8 cellular contexts compared by ENCODE assay signal in genomic region chr6:16238057-16238657, GRCh38. TPM values are rescaled to one million over a fixed set of nuclear protein-coding genes. Genes with fewer than 3 reads are reported as not detected.
DNase-seq lines count a peak whose midpoint lies in the region; ATAC-seq and TF ChIP-seq lines count a peak whose summit lies in the region.

Gene GMPR (plus strand): TSS chr6:16238587. CDS start chr6:16238694, 107 bp downstream.

- peak within 1 kb of the TSS; percentile 84 for H3K4me3 Mint-ChIP-seq in activated naive CD8-positive, alpha-beta T cell treated with anti-CD3 and anti-CD28 coated beads for 36 hours

- no peak within 1 kb of the TSS for H3K23ac ChIP-seq in trophoblast cell (ENCODE audit: low read length)

- H3K27me3 ChIP-seq in trophoblast cell (ENCODE audit: insufficient read depth, low read length) (no peaks in the 10 kb centered on the region), upper lobe of left lung (no peaks in the 10 kb centered on the region)

- peak within 1 kb of the TSS; percentile 65 for H2AK5ac ChIP-seq in trophoblast cell (ENCODE audit: low read length)

- TF ChIP-seq CTCF in AG04449 (IDR thresholded peaks at IDR 0.05; ENCODE audit: insufficient read depth, low read length, missing control alignments) (no peak), upper lobe of left lung (IDR thresholded peaks at IDR 0.05) (no peak)

- no peak for DNase-seq in AG04449 (ENCODE audit: low read depth, low spot score)
- peak; percentile 39 for DNase-seq in SK-N-DZ (ENCODE audit: low spot score)
- peak; percentile 81 for DNase-seq in activated naive CD8-positive, alpha-beta T cell treated with anti-CD3 and anti-CD28 coated beads for 36 hours
- peak; percentile 90 for DNase-seq in Right ventricle myocardium superior
- DNase-seq in trophoblast cell: peak; percentile 60 to 62
- peak; percentile 90 to 97 for DNase-seq in upper lobe of left lung

- H4K12ac ChIP-seq in trophoblast cell (ENCODE audit: low read depth, low read length): no peak within 1 kb of the TSS

- peaks cover 3% of the 10 kb centered on the region for H3K79me1 ChIP-seq in trophoblast cell (ENCODE audit: low read length)

- H3K36me3 ChIP-seq in trophoblast cell (ENCODE audit: control insufficient read depth in 1 of 2, insufficient read depth in 2 of 2, low read length in 2 of 2) (peaks cover 0 to 1% of the 10 kb centered on the region in 2 experiments), upper lobe of left lung (no peaks in the 10 kb centered on the region)

- peak within 1 kb of the TSS; percentile 30 for H2AFZ ChIP-seq in trophoblast cell (ENCODE audit: insufficient read depth, low read length, poor library complexity)

- H4K91ac ChIP-seq in trophoblast cell (ENCODE audit: low read depth, low read length): peak within 1 kb of the TSS; percentile 0

- no peaks in the 10 kb centered on the region for H3K9me3 ChIP-seq in trophoblast cell (ENCODE audit: insufficient read depth, low read depth, low read length)
- H3K9me3 ChIP-seq in upper lobe of left lung: no peaks in the 10 kb centered on the region

- H2BK5ac ChIP-seq in trophoblast cell (ENCODE audit: low read depth, low read length, poor library complexity): peak within 1 kb of the TSS; percentile 24

- peak within 1 kb of the TSS; percentile 28 for H3K27ac Mint-ChIP-seq in activated naive CD8-positive, alpha-beta T cell treated with anti-CD3 and anti-CD28 coated beads for 36 hours

- H2BK12ac ChIP-seq in trophoblast cell (ENCODE audit: low read length): peak within 1 kb of the TSS; percentile 61

- H3K9ac ChIP-seq in trophoblast cell (ENCODE audit: low read length): no peak within 1 kb of the TSS

- H3K18ac ChIP-seq in trophoblast cell (ENCODE audit: low read length): no peak within 1 kb of the TSS

- peaks cover 14 to 19% of the 10 kb centered on the region in 2 experiments for H3K4me1 ChIP-seq in trophoblast cell (ENCODE audit: control insufficient read depth in 1 of 2, insufficient read depth in 2 of 2, low read length in 2 of 2)
- H3K4me1 ChIP-seq in upper lobe of left lung: peaks cover 13 to 43% (median 27%) of the 10 kb centered on the region in 4 donors

- H3K9me3 Mint-ChIP-seq in activated naive CD8-positive, alpha-beta T cell treated with anti-CD3 and anti-CD28 coated beads for 36 hours: no peaks in the 10 kb centered on the region

- peak within 1 kb of the TSS; percentile 13 for H4K8ac ChIP-seq in trophoblast cell (ENCODE audit: low read depth, low read length)

- intact Hi-C loops in Right ventricle myocardium superior (cut with DNase I): loop anchor here (5.0 kb wide), 1 partner anchor 39 kb away; no protein-coding TSS in a partner anchor

- H3K4me2 ChIP-seq in trophoblast cell (ENCODE audit: low read length): peak within 1 kb of the TSS; percentile 97

- H2BK120ac ChIP-seq in trophoblast cell (ENCODE audit: insufficient read depth, low read length, poor library complexity): peak within 1 kb of the TSS; percentile 47

- no CpG with 5 or more reads among the region's 56 CpGs for WGBS in trophoblast cell (ENCODE audit: extremely low coverage, insufficient coverage, insufficient read length)
- 12 to 13% methylated on average over 24 to 28 of the region's 56 CpGs for WGBS in upper lobe of left lung, 2 donors

- H3K27ac ChIP-seq in trophoblast cell (ENCODE audit: low read depth, low read length) (no peak within 1 kb of the TSS), upper lobe of left lung (peak within 1 kb of the TSS; percentile 62 to 83 (median 66))

- H3K36me3 Mint-ChIP-seq in activated naive CD8-positive, alpha-beta T cell treated with anti-CD3 and anti-CD28 coated beads for 36 hours: no peaks in the 10 kb centered on the region

- peaks cover 39% of the 10 kb centered on the region for H3K27me3 Mint-ChIP-seq in activated naive CD8-positive, alpha-beta T cell treated with anti-CD3 and anti-CD28 coated beads for 36 hours

- no peak for TF ChIP-seq EP300 in upper lobe of left lung (IDR thresholded peaks at IDR 0.05)

- peak within 1 kb of the TSS; percentile 42 for H3K4ac ChIP-seq in trophoblast cell (ENCODE audit: low read depth, low read length)

- POLR2A ChIA-PET in AG04449 (lab: Yijun Ruan, JAX): interaction anchor here (1.0 kb wide), 1 partner anchor 8 kb away, joined by 3 read pairs; no protein-coding TSS in a partner anchor

- TF ChIP-seq POLR2A in upper lobe of left lung (IDR thresholded peaks at IDR 0.05): peak in 2 of 4 donors; percentile 32 to 63

- no peaks in the 10 kb centered on the region for H3K79me2 ChIP-seq in trophoblast cell (ENCODE audit: control insufficient read depth, insufficient read depth, low read length, poor library complexity)

- peaks cover 25% of the 10 kb centered on the region for H3K4me1 Mint-ChIP-seq in activated naive CD8-positive, alpha-beta T cell treated with anti-CD3 and anti-CD28 coated beads for 36 hours

- peak within 1 kb of the TSS; percentile 21 for H3K14ac ChIP-seq in trophoblast cell (ENCODE audit: low read length)

- CTCF ChIA-PET in AG04449 (lab: Yijun Ruan, JAX): interaction anchor here (1.1 kb wide), 1 partner anchor 15 kb away, joined by 3 read pairs; no protein-coding TSS in a partner anchor

- ATAC-seq in GM19035 (IDR thresholded peaks at IDR 0.05; ENCODE audit: unreplicated experiment) (peak; percentile 87), HG03439 (IDR thresholded peaks at IDR 0.05; ENCODE audit: unreplicated experiment) (peak; percentile 79), Right ventricle myocardium superior (ENCODE audit: poor library complexity) (peak; percentile 81), upper lobe of left lung (ENCODE audit: low FRiP score in 2 of 2) (peak; percentile 85 to 93)

- H3K4me3 ChIP-seq in AG04449 (ENCODE audit: low read depth, low read length) (peak within 1 kb of the TSS; percentile 66), trophoblast cell (ENCODE audit: low read depth, low read length) (peak within 1 kb of the TSS; percentile 69), upper lobe of left lung (peak within 1 kb of the TSS; percentile 47 to 79 (median 71))

RNA-seq across cellular contexts. Expression of gene GMPR, which starts in this region (rescaled TPM):
- 2.3 and 5.3 TPM in 2 replicates for polyA plus RNA-seq in SK-N-DZ (2014; cell fraction: cytosol; rRNA removed)
- 0.89 and 2.3 TPM in 2 replicates for polyA plus RNA-seq in SK-N-DZ (2014; cell fraction: nucleus; rRNA removed)
- total RNA-seq in activated naive CD8-positive, alpha-beta T cell treated with anti-CD3 and anti-CD28 coated beads for 36 hours: 1 to 10 TPM; 2.6 to 3.3 TPM
- total RNA-seq in Right ventricle myocardium superior (121 TPM), upper lobe of left lung (10 to 100 TPM; 10.5 to 25.6 (median 16.4) TPM)
- 17.5 and 17.8 TPM in 2 replicates for polyA plus RNA-seq in trophoblast cell (2013)
